ENCODE assay signal across 25 cellular contexts in genomic region chr13:102011539-102011938, GRCh38.
DNase-seq lines count a peak whose midpoint lies in the region; ATAC-seq and TF ChIP-seq lines count a peak whose summit lies in the region.
"Had no signal": no experiment of that assay in that cellular context is flagged by ENCODE, and none has a peak within 500 bp of the region (broad histone marks: within the 10 kb centered on the region; RNA-seq: fewer than 3 reads in every experiment).

No MANE protein-coding gene starts in this region.

- DNase-seq in DMS 273 (lab: John Stamatoyannopoulos, UW; ENCODE audit: unreplicated experiment) (peak; percentile 24), DMS 273 treated with DMSO at 0.1 percent for 48 hours (lab: John Stamatoyannopoulos, UW) (no peak), cerebellar nuclear complex (lab: John Stamatoyannopoulos, UW) (peak; percentile 45 to 61), right cardiac atrium (no peak), upper lobe of right lung (no peak), pons (ENCODE audit: low spot score) (no peak), 8988T (no peak)
- DNase-seq: activated CD4-positive, alpha-beta T cell treated with anti-CD3 and anti-CD28 coated beads for 4 hours; activated naive CD4-positive, alpha-beta T cell treated with Interleukin-2 at 50 U/mL for 16 hours; activated T-cell treated with anti-CD3 and anti-CD28 coated beads, Interleukin-2, amount 50 U/mL, for 48 hours; CD4-positive, alpha-beta memory T cell; DMS153; KBM-7; left cardiac atrium; mesendoderm; MG63; naive thymus-derived CD4-positive, alpha-beta T cell; NCI-H2171 treated with DMSO at 0.1 percent for 48 hours; NCI-H774; nucleus accumbens; stimulated activated CD4-positive, alpha-beta T cell treated with anti-CD3 and anti-CD28 coated beads, Interleukin-12 subunit alpha, Interleukin-12 subunit beta, amount 100 ng/mL, for 4 hours; stimulated activated CD4-positive, alpha-beta T cell treated with anti-CD3 and anti-CD28 coated beads, Interleukin-4, amount 100 ng/mL, for 24 hours; stimulated activated naive B cell treated with anti-CD40 and anti-IgM and Interleukin-4, amounts not matched to agents 10 μg/mL and 1 μg/mL and 100 μg/mL, for 72 hours had no signal

- H3K27ac ChIP-seq in right cardiac atrium (ENCODE audit: low read length) = peak overlapping the region; percentile 81
- peak overlapping the region; percentile 18 for H3K27ac ChIP-seq in upper lobe of right lung
- H3K27ac ChIP-seq: 22Rv1 had no signal

- H3K36me3 ChIP-seq in upper lobe of right lung = no peaks in the 10 kb centered on the region
- H3K36me3 ChIP-seq: MG63 had no signal

- H3K4me1 ChIP-seq in right cardiac atrium (ENCODE audit: control insufficient read depth, insufficient read depth, low read length) = peaks cover 2% of the 10 kb centered on the region
- H3K4me1 ChIP-seq in upper lobe of right lung = no peaks in the 10 kb centered on the region

- no peak overlapping the region for H3K4me3 ChIP-seq in right cardiac atrium (ENCODE audit: low read length)
- no peak overlapping the region for H3K4me3 ChIP-seq in upper lobe of right lung
- H3K4me3 ChIP-seq: MG63 had no signal

- H3K9me3 ChIP-seq in right cardiac atrium (ENCODE audit: control insufficient read depth, low read length) = no peaks in the 10 kb centered on the region
- no peaks in the 10 kb centered on the region for H3K9me3 ChIP-seq in upper lobe of right lung
- H3K9me3 ChIP-seq: MG63 had no signal

- intact Hi-C loops in right cardiac atrium (cut with DNase I) = no loop called here
- intact Hi-C loops in upper lobe of right lung (cut with DNase I) = no loop called here

- H3K27me3 ChIP-seq in right cardiac atrium (ENCODE audit: control insufficient read depth, insufficient read depth) (no peaks in the 10 kb centered on the region), upper lobe of right lung (no peaks in the 10 kb centered on the region)
- H3K27me3 ChIP-seq: MG63 had no signal

- no peak for TF ChIP-seq CTCF in upper lobe of right lung (IDR thresholded peaks at IDR 0.05)

- ATAC-seq in right cardiac atrium (peak; percentile 57 to 75), upper lobe of right lung (no peak), HG03095 (IDR thresholded peaks at IDR 0.05; ENCODE audit: unreplicated experiment) (no peak)
- ATAC-seq: naive thymus-derived CD4-positive, alpha-beta T cell; stimulated activated naive B cell treated with anti-CD40 and anti-IgM and Interleukin-4, amounts not matched to agents 10 μg/mL and 1 μg/mL and 100 μg/mL, for 72 hours had no signal

- 60% methylated on average over 5 of the region's 5 CpGs for WGBS in right cardiac atrium

Comparison
In these comparisons a context has a peak if more than half of its experiments do, and no peak if none do; other contexts are left out.
1. DNase-seq: peak in DMS 273 (single experiment) and cerebellar nuclear complex (2 of 2); none in DMS 273 treated with DMSO at 0.1 percent for 48 hours (single experiment), right cardiac atrium (0 of 3), upper lobe of right lung (single experiment), pons (single experiment) and 8988T (single experiment).
2. ATAC-seq: peak in right cardiac atrium (2 of 2); none in upper lobe of right lung (single experiment) and HG03095 (single experiment).